In genomic region chr7:156120552-156120951, GRCh38 we compare ENCODE assay signal across 39 cellular contexts.
"Had no signal": no experiment of that assay in that cellular context is flagged by ENCODE, and none has a peak within 500 bp of the region (broad histone marks: within the 10 kb centered on the region; RNA-seq: fewer than 3 reads in every experiment).

No MANE protein-coding gene starts in this region.

- H3K4me3 ChIP-seq: adrenal gland, ascending aorta, body of pancreas, breast epithelium, cardiac muscle cell had no signal

- H3K4me1 Mint-ChIP-seq: activated naive CD4-positive, alpha-beta T cell treated with anti-CD3 and anti-CD28 coated beads, Interleukin-2, amount 10 ng/mL, durations not matched to agents 7 days and 5 days; activated naive CD4-positive, alpha-beta T cell treated with anti-CD3 and anti-CD28 coated beads, Interleukin-2, amount 50 U/mL, for 24 hours; activated naive CD8-positive, alpha-beta T cell treated with anti-CD3 and anti-CD28 coated beads for 36 hours; activated naive CD8-positive, alpha-beta T cell treated with anti-CD3 and anti-CD28 coated beads, Interleukin-2, amount 10 ng/mL, durations not matched to agents 7 days and 5 days; activated naive CD8-positive, alpha-beta T cell treated with anti-CD3 and anti-CD28 coated beads, Interleukin-2, amount 50 U/mL, for 24 hours; activated T-helper 17 cell treated with anti-CD3 and anti-CD28 coated beads, Interleukin-2, amount 50 U/mL, for 72 hours; central memory CD8-positive, alpha-beta T cell had no signal

- H3K27me3 Mint-ChIP-seq: activated naive CD4-positive, alpha-beta T cell treated with anti-CD3 and anti-CD28 coated beads, Interleukin-2, amount 50 U/mL, for 24 hours; activated naive CD8-positive, alpha-beta T cell; activated naive CD8-positive, alpha-beta T cell treated with anti-CD3 and anti-CD28 coated beads for 36 hours; activated naive CD8-positive, alpha-beta T cell treated with anti-CD3 and anti-CD28 coated beads, Interleukin-2, amount 50 U/mL, for 24 hours; activated T-helper 17 cell treated with anti-CD3 and anti-CD28 coated beads, Interleukin-2, amount 50 U/mL, for 72 hours; central memory CD8-positive, alpha-beta T cell had no signal

- ATAC-seq: activated naive CD4-positive, alpha-beta T cell treated with anti-CD3 and anti-CD28 coated beads, Interleukin-2, amount 50 U/mL, for 72 hours; activated naive CD8-positive, alpha-beta T cell treated with anti-CD3 and anti-CD28 coated beads, Interleukin-2, amount 50 U/mL, for 24 hours; activated T-cell treated with anti-CD3 and anti-CD28 coated beads, Interleukin-2, amount 50 U/mL, for 72 hours; body of pancreas had no signal

- H3K4me3 Mint-ChIP-seq: activated naive CD4-positive, alpha-beta T cell treated with anti-CD3 and anti-CD28 coated beads for 36 hours; activated naive CD4-positive, alpha-beta T cell treated with anti-CD3 and anti-CD28 coated beads, Interleukin-2, amount 10 ng/mL, durations not matched to agents 7 days and 5 days; activated naive CD4-positive, alpha-beta T cell treated with anti-CD3 and anti-CD28 coated beads, Interleukin-2, amount 50 U/mL, for 24 hours; activated naive CD8-positive, alpha-beta T cell; activated naive CD8-positive, alpha-beta T cell treated with anti-CD3 and anti-CD28 coated beads for 36 hours; activated naive CD8-positive, alpha-beta T cell treated with anti-CD3 and anti-CD28 coated beads, Interleukin-2, amount 10 ng/mL, durations not matched to agents 7 days and 5 days; activated naive CD8-positive, alpha-beta T cell treated with anti-CD3 and anti-CD28 coated beads, Interleukin-2, amount 50 U/mL, for 24 hours; activated T-cell treated with anti-CD3 and anti-CD28 coated beads, Interleukin-2, amount 50 U/mL, for 24 hours; activated T-cell treated with anti-CD3 and anti-CD28 coated beads, Interleukin-2, amount 50 U/mL, for 72 hours; activated T-helper 1 cell treated with anti-CD3 and anti-CD28 coated beads, Interleukin-12 subunit alpha, Interleukin-12 subunit beta, Interleukin-2, Interleukin-4 antibody, amounts not matched to agents 30 ng/mL and 10 ng/mL and 1 ng/mL, durations not matched to agents 14 hours and 24 hours and 36 hours; activated T-helper 17 cell treated with anti-CD3 and anti-CD28 coated beads, Interleukin-2, amount 50 U/mL, for 72 hours; brain; central memory CD8-positive, alpha-beta T cell had no signal

- H3K27me3 ChIP-seq: adrenal gland, ascending aorta, body of pancreas, brain microvascular endothelial cell, cardiac muscle cell had no signal

- H3K27ac ChIP-seq: adrenal gland, ascending aorta, body of pancreas, brain microvascular endothelial cell, breast epithelium, cardiac muscle cell had no signal

- H3K9me3 ChIP-seq: adrenal gland, ascending aorta, body of pancreas, breast epithelium had no signal

- DNase-seq: activated effector memory CD4-positive, alpha-beta T cell treated with anti-CD3 and anti-CD28 coated beads, Interleukin-2, amount 50 U/mL, for 16 hours; activated effector memory CD4-positive, alpha-beta T cell treated with Interleukin-2 at 50 U/mL for 16 hours; activated gamma-delta T cell; activated gamma-delta T cell treated with Interleukin-2 at 50 U/mL for 16 hours; activated naive CD4-positive, alpha-beta T cell; activated naive CD4-positive, alpha-beta T cell treated with anti-CD3 and anti-CD28 coated beads for 36 hours; activated naive CD4-positive, alpha-beta T cell treated with anti-CD3 and anti-CD28 coated beads, Interleukin-2, amount 10 ng/mL, durations not matched to agents 7 days and 5 days; activated naive CD4-positive, alpha-beta T cell treated with anti-CD3 and anti-CD28 coated beads, Interleukin-2, amount 50 U/mL, for 16 hours; activated naive CD4-positive, alpha-beta T cell treated with Interleukin-2 at 50 U/mL for 16 hours; activated naive CD8-positive, alpha-beta T cell treated with anti-CD3 and anti-CD28 coated beads for 36 hours; activated naive CD8-positive, alpha-beta T cell treated with anti-CD3 and anti-CD28 coated beads, Interleukin-2, amount 10 ng/mL, durations not matched to agents 7 days and 5 days; activated naive CD8-positive, alpha-beta T cell treated with anti-CD3 and anti-CD28 coated beads, Interleukin-2, amount 50 U/mL, for 24 hours; activated T-cell treated with anti-CD3 and anti-CD28 coated beads for 4 hours; activated T-cell treated with anti-CD3 and anti-CD28 coated beads, Interleukin-2, amount 50 U/mL, for 1 hour; activated T-cell treated with anti-CD3 and anti-CD28 coated beads, Interleukin-2, amount 50 U/mL, for 24 hours; activated T-cell treated with anti-CD3 and anti-CD28 coated beads, Interleukin-2, amount 50 U/mL, for 48 hours; activated T-cell treated with anti-CD3 and anti-CD28 coated beads, Interleukin-2, amount 50 U/mL, for 72 hours; adrenal gland; amniotic stem cell; amygdala; anterior cingulate cortex; aorta; body of pancreas; brain microvascular endothelial cell; caudate nucleus; central memory CD4-positive, alpha-beta T cell; cerebellar nuclear complex had no signal

- H3K36me3 ChIP-seq: adrenal gland, ascending aorta, brain microvascular endothelial cell, breast epithelium, cardiac muscle cell had no signal

- H3K36me3 Mint-ChIP-seq: activated naive CD4-positive, alpha-beta T cell treated with anti-CD3 and anti-CD28 coated beads, Interleukin-2, amount 10 ng/mL, durations not matched to agents 7 days and 5 days; activated naive CD4-positive, alpha-beta T cell treated with anti-CD3 and anti-CD28 coated beads, Interleukin-2, amount 50 U/mL, for 24 hours; activated naive CD4-positive, alpha-beta T cell treated with anti-CD3 and anti-CD28 coated beads, Interleukin-2, amount 50 U/mL, for 72 hours; activated naive CD8-positive, alpha-beta T cell; activated naive CD8-positive, alpha-beta T cell treated with anti-CD3 and anti-CD28 coated beads for 36 hours; activated naive CD8-positive, alpha-beta T cell treated with anti-CD3 and anti-CD28 coated beads, Interleukin-2, amount 10 ng/mL, durations not matched to agents 7 days and 5 days; brain had no signal

- H3K4me1 ChIP-seq: ascending aorta, body of pancreas, breast epithelium had no signal

- FAIRE-seq: astrocyte had no signal

- H3K9me3 Mint-ChIP-seq: activated naive CD4-positive, alpha-beta T cell treated with anti-CD3 and anti-CD28 coated beads for 36 hours; activated naive CD4-positive, alpha-beta T cell treated with anti-CD3 and anti-CD28 coated beads, Interleukin-2, amount 10 ng/mL, durations not matched to agents 7 days and 5 days; activated naive CD4-positive, alpha-beta T cell treated with anti-CD3 and anti-CD28 coated beads, Interleukin-2, amount 50 U/mL, for 24 hours; activated naive CD4-positive, alpha-beta T cell treated with anti-CD3 and anti-CD28 coated beads, Interleukin-2, amount 50 U/mL, for 72 hours; activated naive CD8-positive, alpha-beta T cell treated with anti-CD3 and anti-CD28 coated beads for 36 hours; activated naive CD8-positive, alpha-beta T cell treated with anti-CD3 and anti-CD28 coated beads, Interleukin-2, amount 10 ng/mL, durations not matched to agents 7 days and 5 days; activated naive CD8-positive, alpha-beta T cell treated with anti-CD3 and anti-CD28 coated beads, Interleukin-2, amount 50 U/mL, for 24 hours; activated T-cell treated with anti-CD3 and anti-CD28 coated beads, Interleukin-2, amount 50 U/mL, for 24 hours; activated T-cell treated with anti-CD3 and anti-CD28 coated beads, Interleukin-2, amount 50 U/mL, for 72 hours; activated T-helper 1 cell treated with anti-CD3 and anti-CD28 coated beads, Interleukin-12 subunit alpha, Interleukin-12 subunit beta, Interleukin-2, Interleukin-4 antibody, amounts not matched to agents 30 ng/mL and 10 ng/mL and 1 ng/mL, durations not matched to agents 14 hours and 24 hours and 36 hours; activated T-helper 17 cell treated with anti-CD3 and anti-CD28 coated beads, Interleukin-2, amount 50 U/mL, for 72 hours; activated T-helper 2 cell treated with anti-CD3 and anti-CD28 coated beads, Interferon-gamma antibody, Interleukin-2, Interleukin-4, amounts not matched to agents 10 μg/mL and 5 μg/mL and 100 μg/mL, durations not matched to agents 14 hours and 24 hours and 36 hours; brain; central memory CD8-positive, alpha-beta T cell had no signal
